8 cellular contexts compared by ENCODE assay signal in genomic region chr19:1199531-1199930, GRCh38. TPM values are rescaled to one million over a fixed set of nuclear protein-coding genes. Genes with fewer than 3 reads are reported as not detected.
"Had no signal": no experiment of that assay in that cellular context is flagged by ENCODE, and none has a peak within 500 bp of the region (broad histone marks: within the 10 kb centered on the region; RNA-seq: fewer than 3 reads in every experiment).

No MANE protein-coding gene starts in this region.

- DNase-seq: GM23248, HFFc6, KBM-7 had no signal

- H3K36me3 Mint-ChIP-seq: IgD-negative memory B cell had no signal

- H3K4me3 ChIP-seq: GM23248, HAP-1 had no signal

- H3K9me3 Mint-ChIP-seq: HFFc6, IgD-negative memory B cell had no signal

- ATAC-seq: HCT116, HepG2 had no signal

- H3K27ac ChIP-seq: GM23248, HL-60 had no signal

- H3K9me3 ChIP-seq: HAP-1 had no signal

- H3K27ac Mint-ChIP-seq: HFFc6, IgD-negative memory B cell had no signal

- H3K36me3 ChIP-seq: HAP-1 had no signal

- H3K4me3 Mint-ChIP-seq: HFFc6, IgD-negative memory B cell had no signal

- H2AFZ ChIP-seq: GM23248 had no signal

- H3K4me1 ChIP-seq: HAP-1 had no signal

- H3K27me3 Mint-ChIP-seq: IgD-negative memory B cell had no signal

RNA-seq across cellular contexts. Expression of gene CBARP, which starts 38.3 kb away (rescaled TPM):
- polyA plus RNA-seq: IgD-negative memory B cell had no signal
